1 cellular context compared by ENCODE assay signal in genomic region chr20:35768731-35769664, GRCh38.
TF ChIP-seq lines count a peak whose summit lies in the region.

No MANE protein-coding gene starts in this region.

TF ChIP-seq in HepG2, 621 proteins besides CTCF, POLR2A, EP300 and RAD21 (continued from another document and continues in another):
- TF ChIP-seq PRDM10 (CRISPR knock-in tag; IDR thresholded peaks at IDR 0.05; ENCODE audit: low read depth), result no peak
- TF ChIP-seq ASH2L (IDR thresholded peaks at IDR 0.05; ENCODE audit: insufficient read length, low read depth, low read length), result peak; percentile 52
- TF ChIP-seq ZNF510 (CRISPR knock-in tag; IDR thresholded peaks at IDR 0.05; ENCODE audit: low read depth), result no peak
- TF ChIP-seq HOXA7 (CRISPR knock-in tag; IDR thresholded peaks at IDR 0.05), result no peak
- TF ChIP-seq MED13 (CRISPR knock-in tag; IDR thresholded peaks at IDR 0.05), result no peak
- no peak for TF ChIP-seq GRHL1 (CRISPR knock-in tag; conservative IDR thresholded peaks at IDR 0.05)
- TF ChIP-seq ZNF597 (CRISPR knock-in tag; IDR thresholded peaks at IDR 0.05), result no peak
- TF ChIP-seq NKX3-1 (CRISPR knock-in tag; IDR thresholded peaks at IDR 0.05), result no peak
- TF ChIP-seq SETDB1 (CRISPR knock-in tag; IDR thresholded peaks at IDR 0.05; ENCODE audit: borderline replicate concordance), result no peak
- TF ChIP-seq ZNF3 (CRISPR knock-in tag; IDR thresholded peaks at IDR 0.05), result no peak
- no peak for TF ChIP-seq ZNF660 (CRISPR knock-in tag; IDR thresholded peaks at IDR 0.05; ENCODE audit: borderline replicate concordance, low read depth)
- 0 out of 2 replicates have a peak, but pooled peaks have one; percentile 52 for TF ChIP-seq KDM4B (CRISPR knock-in tag; IDR thresholded peaks at IDR 0.05)
- no peak for TF ChIP-seq MTA1 (CRISPR knock-in tag; IDR thresholded peaks at IDR 0.05; ENCODE audit: borderline replicate concordance)
- TF ChIP-seq KLF15 (CRISPR knock-in tag; IDR thresholded peaks at IDR 0.05; ENCODE audit: borderline replicate concordance), result no peak
- peak; percentile 53; the same call in 1 of the 2 replicates for TF ChIP-seq RARA (CRISPR knock-in tag; IDR thresholded peaks at IDR 0.05)
- TF ChIP-seq ZNF530 (CRISPR knock-in tag; IDR thresholded peaks at IDR 0.05; ENCODE audit: low read depth), result no peak
- TF ChIP-seq ZNF724P (CRISPR knock-in tag; IDR thresholded peaks at IDR 0.05; ENCODE audit: borderline replicate concordance), result no peak
- no peak for TF ChIP-seq AHDC1 (CRISPR knock-in tag; IDR thresholded peaks at IDR 0.05; ENCODE audit: borderline replicate concordance)
- TF ChIP-seq ZNF446 (CRISPR knock-in tag; IDR thresholded peaks at IDR 0.05), result no peak
- no peak for TF ChIP-seq TCF7 (IDR thresholded peaks at IDR 0.05; ENCODE audit: low read depth)
- no peak for TF ChIP-seq ZNF207 (IDR thresholded peaks at IDR 0.05; ENCODE audit: borderline replicate concordance)
- no peak for TF ChIP-seq ZBTB42 (CRISPR knock-in tag; IDR thresholded peaks at IDR 0.05)
- no peak for TF ChIP-seq JARID2 (CRISPR knock-in tag; IDR thresholded peaks at IDR 0.05; ENCODE audit: insufficient replicate concordance)
- no peak for TF ChIP-seq ADNP (CRISPR knock-in tag; IDR thresholded peaks at IDR 0.05)
- no peak for TF ChIP-seq SATB2 (CRISPR knock-in tag; IDR thresholded peaks at IDR 0.05)
- TF ChIP-seq ZNF567 (CRISPR knock-in tag; IDR thresholded peaks at IDR 0.05; ENCODE audit: borderline replicate concordance), result no peak
- no peak for TF ChIP-seq ZSCAN25 (CRISPR knock-in tag; IDR thresholded peaks at IDR 0.05)
- TF ChIP-seq SIN3A (IDR thresholded peaks at IDR 0.05; ENCODE audit: borderline replicate concordance, low read depth, low read length), result no peak
- no peak for TF ChIP-seq ZNF670 (CRISPR knock-in tag; IDR thresholded peaks at IDR 0.05; ENCODE audit: borderline replicate concordance)
- peak; percentile 40; the same call in 1 of the 2 replicates for TF ChIP-seq ZBTB33 (CRISPR knock-in tag; IDR thresholded peaks at IDR 0.05)
- peak; percentile 44; the same call in 1 of the 2 replicates for TF ChIP-seq MED1 (CRISPR knock-in tag; IDR thresholded peaks at IDR 0.05)
- peak; percentile 24; the same call in 1 of the 2 replicates for TF ChIP-seq NFKB2 (CRISPR knock-in tag; IDR thresholded peaks at IDR 0.05; ENCODE audit: borderline replicate concordance)
- TF ChIP-seq U2AF1 (optimal IDR thresholded peaks at IDR 0.05; ENCODE audit: low read depth, low read length), result no peak
- no peak for TF ChIP-seq SMAD3 (CRISPR knock-in tag; IDR thresholded peaks at IDR 0.05)
- 0 out of 2 replicates have a peak, but pooled peaks have one; percentile 42 for TF ChIP-seq TGIF2 (CRISPR knock-in tag; IDR thresholded peaks at IDR 0.05)
- TF ChIP-seq ZNF136 (CRISPR knock-in tag; IDR thresholded peaks at IDR 0.05; ENCODE audit: low read depth), result no peak
- no peak for TF ChIP-seq ZNF615 (CRISPR knock-in tag; IDR thresholded peaks at IDR 0.05; ENCODE audit: borderline replicate concordance)
- no peak for TF ChIP-seq ZNF580 (CRISPR knock-in tag; IDR thresholded peaks at IDR 0.05; ENCODE audit: borderline replicate concordance, low read depth)
- no peak for TF ChIP-seq WIZ (CRISPR knock-in tag; IDR thresholded peaks at IDR 0.05)
- no peak for TF ChIP-seq TOPORS (CRISPR knock-in tag; IDR thresholded peaks at IDR 0.05)
- no peak for TF ChIP-seq ZNF547 (CRISPR knock-in tag; IDR thresholded peaks at IDR 0.05)
- no peak for TF ChIP-seq ZBTB14 (CRISPR knock-in tag; IDR thresholded peaks at IDR 0.05)
- TF ChIP-seq ETS1 (CRISPR knock-in tag; IDR thresholded peaks at IDR 0.05), result no peak
- TF ChIP-seq ZNF251 (CRISPR knock-in tag; IDR thresholded peaks at IDR 0.05), result no peak
- 0 out of 2 replicates have a peak, but pooled peaks have one; percentile 13 for TF ChIP-seq GFI1 (CRISPR knock-in tag; IDR thresholded peaks at IDR 0.05; ENCODE audit: borderline replicate concordance)
- peak; percentile 22; the same call in 1 of the 2 replicates for TF ChIP-seq MYC (CRISPR knock-in tag; IDR thresholded peaks at IDR 0.05; ENCODE audit: borderline replicate concordance)
- TF ChIP-seq CHD4 (IDR thresholded peaks at IDR 0.05; ENCODE audit: borderline replicate concordance, low read length), result no peak
- TF ChIP-seq CC2D1A (CRISPR knock-in tag; IDR thresholded peaks at IDR 0.05), result no peak
